ENCODE assay signal across 9 cellular contexts in genomic region chrX:8783100-8784098, GRCh38. TPM values are rescaled to one million over a fixed set of nuclear protein-coding genes. Genes with fewer than 3 reads are reported as not detected.
DNase-seq lines count a peak whose midpoint lies in the region; ATAC-seq, FAIRE-seq and TF ChIP-seq lines count a peak whose summit lies in the region.
"Had no signal": no experiment of that assay in that cellular context is flagged by ENCODE, and none has a peak within 500 bp of the region (broad histone marks: within the 10 kb centered on the region; RNA-seq: fewer than 3 reads in every experiment).

No MANE protein-coding gene starts in this region.

- FAIRE-seq in HTR-8/SVneo (lab: Jason Lieb, UNC): no peak

- H3K36me3 Mint-ChIP-seq in CD4-positive, alpha-beta memory T cell: no peaks in the 10 kb centered on the region
- H3K36me3 Mint-ChIP-seq in WTC11: no peaks in the 10 kb centered on the region
- H3K36me3 Mint-ChIP-seq in progenitor cell of endocrine pancreas (ENCODE audit: insufficient read depth): no peaks in the 10 kb centered on the region
- H3K36me3 Mint-ChIP-seq in stimulated activated memory B cell treated with anti-CD40 and anti-IgM and Interleukin-4, amounts not matched to agents 10 μg/mL and 1 μg/mL and 100 μg/mL, for 72 hours: no peaks in the 10 kb centered on the region

- no peaks in the 10 kb centered on the region for H3K36me3 ChIP-seq in CD4-positive, alpha-beta memory T cell (ENCODE audit: insufficient read depth, low read length)
- no peaks in the 10 kb centered on the region for H3K36me3 ChIP-seq in H7 (replicated peaks; ENCODE audit: control insufficient read depth, insufficient read depth, low read length)

- CTCF ChIA-PET in CD4-positive, alpha-beta memory T cell (lab: Charles Lee; ENCODE audit: partially characterized antibody): no interaction called here
- CTCF ChIA-PET in WTC11 (lab: Charles Lee): interaction anchor here (0.8 to 1.9 kb wide), 7 partner anchors 9 to 96 kb away, joined by 3 to 7 read pairs (median 4); no protein-coding TSS in a partner anchor

- TF ChIP-seq CTCF in WTC11 (IDR thresholded peaks at IDR 0.05) (peak; percentile 51), progenitor cell of endocrine pancreas (IDR thresholded peaks at IDR 0.05; ENCODE audit: unreplicated experiment) (peak; percentile 44)

- H3K4me3 Mint-ChIP-seq in CD4-positive, alpha-beta memory T cell: peak overlapping the region in 7 of 8 donors; percentile 17 to 69 (median 51)
- H3K4me3 Mint-ChIP-seq in WTC11 (no peak overlapping the region), progenitor cell of endocrine pancreas (ENCODE audit: low read depth) (no peak overlapping the region)
- H3K4me3 Mint-ChIP-seq in stimulated activated memory B cell treated with anti-CD40 and anti-IgM and Interleukin-4, amounts not matched to agents 10 μg/mL and 1 μg/mL and 100 μg/mL, for 72 hours: no peak overlapping the region
- H3K4me3 Mint-ChIP-seq: dendritic cell treated with granulocyte-macrophage colony-stimulating factor and Interleukin-4, amounts not matched to agents 40 ng/mL and 50 ng/mL, for 4 days had no signal

- no peak overlapping the region for H3K4me3 ChIP-seq in CD4-positive, alpha-beta memory T cell (ENCODE audit: low read length in 2 of 2)
- no peak overlapping the region for H3K4me3 ChIP-seq in H7 (ENCODE audit: insufficient read depth, low read depth, low read length)

- H3K4me1 ChIP-seq in CD4-positive, alpha-beta memory T cell (ENCODE audit: insufficient read depth, low read length): no peaks in the 10 kb centered on the region

- H3K27me3 Mint-ChIP-seq in CD4-positive, alpha-beta memory T cell: peaks cover 0 to 2% of the 10 kb centered on the region in 2 donors
- no peaks in the 10 kb centered on the region for H3K27me3 Mint-ChIP-seq in WTC11 (ENCODE audit: low read depth)
- H3K27me3 Mint-ChIP-seq in progenitor cell of endocrine pancreas: peaks cover 2% of the 10 kb centered on the region
- H3K27me3 Mint-ChIP-seq in stimulated activated memory B cell treated with anti-CD40 and anti-IgM and Interleukin-4, amounts not matched to agents 10 μg/mL and 1 μg/mL and 100 μg/mL, for 72 hours: no peaks in the 10 kb centered on the region

- ATAC-seq in WTC11: peak; percentile 97
- no peak for ATAC-seq in stimulated activated memory B cell treated with anti-CD40 and anti-IgM and Interleukin-4, amounts not matched to agents 10 μg/mL and 1 μg/mL and 100 μg/mL, for 72 hours
- no peak for ATAC-seq in GM21381 (IDR thresholded peaks at IDR 0.05; ENCODE audit: unreplicated experiment)

- H3K27ac Mint-ChIP-seq in CD4-positive, alpha-beta memory T cell: peak overlapping the region in 1 of 7 donors; percentile 72
- H3K27ac Mint-ChIP-seq in WTC11 (peak overlapping the region; percentile 45; the same call in 1 of the 2 replicates), progenitor cell of endocrine pancreas (no peak overlapping the region)
- H3K27ac Mint-ChIP-seq in stimulated activated memory B cell treated with anti-CD40 and anti-IgM and Interleukin-4, amounts not matched to agents 10 μg/mL and 1 μg/mL and 100 μg/mL, for 72 hours: no peak overlapping the region
- H3K27ac Mint-ChIP-seq: dendritic cell treated with granulocyte-macrophage colony-stimulating factor and Interleukin-4, amounts not matched to agents 40 ng/mL and 50 ng/mL, for 4 days had no signal

- H3K9me3 ChIP-seq in CD4-positive, alpha-beta memory T cell (ENCODE audit: control insufficient read depth in 1 of 2, low read length in 2 of 2): no peaks in the 10 kb centered on the region

- H3K27ac ChIP-seq in CD4-positive, alpha-beta memory T cell (ENCODE audit: low read depth, low read length): no peak overlapping the region

- H3K4me1 Mint-ChIP-seq in CD4-positive, alpha-beta memory T cell: peaks cover 0 to 4% (median 3%) of the 10 kb centered on the region in 4 donors
- H3K4me1 Mint-ChIP-seq in WTC11: peaks cover 18% of the 10 kb centered on the region
- H3K4me1 Mint-ChIP-seq in progenitor cell of endocrine pancreas (ENCODE audit: low read depth): no peaks in the 10 kb centered on the region
- no peaks in the 10 kb centered on the region for H3K4me1 Mint-ChIP-seq in stimulated activated memory B cell treated with anti-CD40 and anti-IgM and Interleukin-4, amounts not matched to agents 10 μg/mL and 1 μg/mL and 100 μg/mL, for 72 hours

- POLR2A ChIA-PET in CD4-positive, alpha-beta memory T cell (lab: Charles Lee; ENCODE audit: partially characterized antibody): no interaction called here
- POLR2A ChIA-PET in WTC11 (lab: Charles Lee): no interaction called here

- peaks cover 0 to 2% (median 0%) of the 10 kb centered on the region in 8 donors for H3K9me3 Mint-ChIP-seq in CD4-positive, alpha-beta memory T cell
- H3K9me3 Mint-ChIP-seq in WTC11 (no peaks in the 10 kb centered on the region), progenitor cell of endocrine pancreas (ENCODE audit: low read depth) (no peaks in the 10 kb centered on the region)
- H3K9me3 Mint-ChIP-seq in stimulated activated memory B cell treated with anti-CD40 and anti-IgM and Interleukin-4, amounts not matched to agents 10 μg/mL and 1 μg/mL and 100 μg/mL, for 72 hours: no peaks in the 10 kb centered on the region
- H3K9me3 Mint-ChIP-seq: dendritic cell treated with granulocyte-macrophage colony-stimulating factor and Interleukin-4, amounts not matched to agents 40 ng/mL and 50 ng/mL, for 4 days had no signal

- H3K27me3 ChIP-seq in CD4-positive, alpha-beta memory T cell (ENCODE audit: insufficient read depth, low read length): no peaks in the 10 kb centered on the region
- no peaks in the 10 kb centered on the region for H3K27me3 ChIP-seq in H7 (ENCODE audit: control insufficient read depth, insufficient read depth, low read length)

- intact Hi-C loops in CD4-positive, alpha-beta memory T cell (cut with micrococcal nuclease): no loop called here

- peak; percentile 20 to 39 (median 33) for DNase-seq in CD4-positive, alpha-beta memory T cell
- peak; percentile 84 for DNase-seq in H7
- peak; percentile 63 for DNase-seq in WTC11 (ENCODE audit: low spot score)
- peak; percentile 11 for DNase-seq in effector CD4-positive, alpha-beta T cell
- no peak for DNase-seq in progenitor cell of endocrine pancreas (ENCODE audit: low spot score, unreplicated experiment)
- no peak for DNase-seq in HTR-8/SVneo (ENCODE audit: insufficient read length, low spot score)

TF ChIP-seq in WTC11, 78 proteins besides CTCF, POLR2A, EP300 and RAD21:
- TF ChIP-seq ZNF121 (CRISPR knock-in tag; IDR thresholded peaks at IDR 0.05): peak; percentile 88
- TF ChIP-seq, protein P1, sequence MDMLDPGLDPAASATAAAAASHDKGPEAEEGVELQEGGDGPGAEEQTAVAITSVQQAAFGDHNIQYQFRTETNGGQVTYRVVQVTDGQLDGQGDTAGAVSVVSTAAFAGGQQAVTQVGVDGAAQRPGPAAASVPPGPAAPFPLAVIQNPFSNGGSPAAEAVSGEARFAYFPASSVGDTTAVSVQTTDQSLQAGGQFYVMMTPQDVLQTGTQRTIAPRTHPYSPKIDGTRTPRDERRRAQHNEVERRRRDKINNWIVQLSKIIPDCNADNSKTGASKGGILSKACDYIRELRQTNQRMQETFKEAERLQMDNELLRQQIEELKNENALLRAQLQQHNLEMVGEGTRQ (CRISPR knock-in tag; IDR thresholded peaks at IDR 0.05): no peak

RNA-seq across cellular contexts. Expression of gene FAM9A, which starts 17.8 kb away (rescaled TPM):
- not detected for total RNA-seq in CD4-positive, alpha-beta memory T cell
- not detected for polyA plus RNA-seq in CD4-positive, alpha-beta memory T cell
- total RNA-seq in H7 (2014; rRNA removed; shearing (Covaris generic)): not detected in 2 replicates
- total RNA-seq in WTC11 (2021) (not detected in 3 replicates), progenitor cell of endocrine pancreas (not detected in 2 replicates)

RNA-seq across cellular contexts. Expression of gene ANOS1, which starts 51.5 kb away (rescaled TPM):
- under 1 TPM; 0.14 to 0.15 TPM for total RNA-seq in CD4-positive, alpha-beta memory T cell
- not detected for polyA plus RNA-seq in CD4-positive, alpha-beta memory T cell
- 69.3 and 70.8 TPM in 2 replicates for total RNA-seq in H7 (2014; rRNA removed; shearing (Covaris generic))
- 24.8 to 27.5 TPM (median 27.3 TPM) in 3 replicates for total RNA-seq in WTC11 (2021)
- total RNA-seq in progenitor cell of endocrine pancreas: 5.9 and 6.9 TPM in 2 replicates

Comparison
In these comparisons a context has a peak if more than half of its experiments do, and no peak if none do; other contexts are left out.
1. DNase-seq: peak in CD4-positive, alpha-beta memory T cell (5 of 5), H7 (single experiment), WTC11 (single experiment) and effector CD4-positive, alpha-beta T cell (single experiment); none in progenitor cell of endocrine pancreas (single experiment) and HTR-8/SVneo (single experiment).
2. H3K4me3 Mint-ChIP-seq: peak in CD4-positive, alpha-beta memory T cell (7 of 8); none in WTC11 (single experiment), progenitor cell of endocrine pancreas (single experiment) and stimulated activated memory B cell treated with anti-CD40 and anti-IgM and Interleukin-4, amounts not matched to agents 10 μg/mL and 1 μg/mL and 100 μg/mL, for 72 hours (single experiment).